Comparison of ENCODE assay signal across 17 cellular contexts in genomic region chr7:131100357-131101054, GRCh38.
A peak's percentile ranks its signal among the peaks of the same experiment; 100 is the strongest.
DNase-seq lines count a peak whose midpoint lies in the region; ATAC-seq and TF ChIP-seq lines count a peak whose summit lies in the region.
"Had no signal": no experiment of that assay in that cellular context is flagged by ENCODE, and none has a peak within 500 bp of the region (broad histone marks: within the 10 kb centered on the region; RNA-seq: fewer than 3 reads in every experiment).

No MANE protein-coding gene starts in this region.

- H3K27ac Mint-ChIP-seq in activated T-cell treated with anti-CD3 and anti-CD28 coated beads, Interleukin-2, amount 50 U/mL, for 72 hours, result peak overlapping the region; percentile 76
- H3K27ac Mint-ChIP-seq in T-cell, result peak overlapping the region; percentile 79 to 89
- peak overlapping the region; percentile 97 to 100 for H3K27ac Mint-ChIP-seq in effector memory CD8-positive, alpha-beta T cell
- H3K27ac Mint-ChIP-seq: brain had no signal

- no peak overlapping the region for H3K4me3 ChIP-seq in foreskin fibroblast (ENCODE audit: low read depth in 1 of 2, low read length in 2 of 2)
- H3K4me3 ChIP-seq: uterus had no signal

- peaks cover 21 to 41% of the 10 kb centered on the region in 2 donors for H3K36me3 Mint-ChIP-seq in activated T-cell treated with anti-CD3 and anti-CD28 coated beads, Interleukin-2, amount 50 U/mL, for 72 hours (ENCODE audit: insufficient read depth in 2 of 2)
- peaks cover 68% of the 10 kb centered on the region for H3K36me3 Mint-ChIP-seq in T-cell
- no peaks in the 10 kb centered on the region for H3K36me3 Mint-ChIP-seq in effector memory CD8-positive, alpha-beta T cell (ENCODE audit: insufficient read depth)

- no peaks in the 10 kb centered on the region for H3K27me3 Mint-ChIP-seq in activated T-cell treated with anti-CD3 and anti-CD28 coated beads, Interleukin-2, amount 50 U/mL, for 72 hours (ENCODE audit: low read depth)
- H3K27me3 Mint-ChIP-seq in T-cell, result no peaks in the 10 kb centered on the region
- no peaks in the 10 kb centered on the region for H3K27me3 Mint-ChIP-seq in effector memory CD8-positive, alpha-beta T cell

- POLR2A ChIA-PET in T-cell (lab: Charles Lee), result interaction anchor here in 1 of 2 donors (0.7 to 1.4 kb wide), 3 partner anchors 13 to 151 kb away, joined by 3 to 6 read pairs (median 3); no protein-coding TSS in a partner anchor

- TF ChIP-seq CTCF in foreskin fibroblast (IDR thresholded peaks at IDR 0.05; ENCODE audit: low read depth, low read length), result no peak

- peak; percentile 14 to 17 for ATAC-seq in activated T-cell treated with anti-CD3 and anti-CD28 coated beads, Interleukin-2, amount 50 U/mL, for 72 hours (replicated peaks in 1 of 2)
- ATAC-seq in T-cell (replicated peaks in 1 of 4) (peak in 3 of 4 experiments; percentile 19 to 27 (median 21)), left ventricle myocardium superior (no peak)
- ATAC-seq in effector memory CD8-positive, alpha-beta T cell (replicated peaks), result peak; percentile 57
- ATAC-seq in stimulated activated naive CD8-positive, alpha-beta T cell treated with anti-CD3 and anti-CD28 coated beads, Interleukin-15, Interleukin-2, amounts not matched to agents 100 U/mL and 50 U/mL, for 24 hours, result peak; percentile 25

- H3K4me3 Mint-ChIP-seq in activated T-cell treated with anti-CD3 and anti-CD28 coated beads, Interleukin-2, amount 50 U/mL, for 72 hours, result peak overlapping the region; percentile 41 to 85
- peak overlapping the region; percentile 62 to 85 (median 69) for H3K4me3 Mint-ChIP-seq in T-cell
- H3K4me3 Mint-ChIP-seq in effector memory CD8-positive, alpha-beta T cell, result peak overlapping the region; percentile 88 to 98

- CTCF ChIA-PET in T-cell (lab: Charles Lee), result no interaction called here

- peak in 1 of 2 donors; percentile 18 for DNase-seq in activated T-cell treated with anti-CD3 and anti-CD28 coated beads, Interleukin-2, amount 50 U/mL, for 72 hours
- DNase-seq in activated T-cell treated with anti-CD3 and anti-CD28 coated beads, Interleukin-2, amount 50 U/mL, for 1 hour, result no peak
- DNase-seq in T-cell (peak in 14 of 34 experiments; percentile 24 to 65 (median 44)), DMS 273 treated with DMSO at 0.1 percent for 48 hours (lab: John Stamatoyannopoulos, UW) (no peak), left ventricle myocardium superior (no peak), foreskin fibroblast (no peak)
- DNase-seq in effector memory CD8-positive, alpha-beta T cell, result peak in 2 of 3 experiments; percentile 49 to 60
- no peak for DNase-seq in stimulated activated naive CD8-positive, alpha-beta T cell treated with anti-CD3 and anti-CD28 coated beads, Interleukin-15, Interleukin-2, amounts not matched to agents 100 U/mL and 50 U/mL, for 24 hours
- DNase-seq: activated gamma-delta T cell, erythroblast, mesendoderm, NCI-H1436, NCI-H82, retina, SK-N-SH, uterus had no signal

- H3K4me1 Mint-ChIP-seq in activated T-cell treated with anti-CD3 and anti-CD28 coated beads, Interleukin-2, amount 50 U/mL, for 72 hours (ENCODE audit: low read depth), result peaks cover 92% of the 10 kb centered on the region
- H3K4me1 Mint-ChIP-seq in T-cell, result peaks cover 95 to 99% (median 96%) of the 10 kb centered on the region in 3 donors
- peaks cover 81 to 94% of the 10 kb centered on the region in 2 donors for H3K4me1 Mint-ChIP-seq in effector memory CD8-positive, alpha-beta T cell (ENCODE audit: low read depth in 2 of 2)

- intact Hi-C loops in left ventricle myocardium superior (cut with micrococcal nuclease), result no loop called here

- H3K9me3 Mint-ChIP-seq in activated T-cell treated with anti-CD3 and anti-CD28 coated beads, Interleukin-2, amount 50 U/mL, for 72 hours, result peaks cover 0 to 2% of the 10 kb centered on the region in 2 donors
- no peaks in the 10 kb centered on the region for H3K9me3 Mint-ChIP-seq in T-cell
- no peaks in the 10 kb centered on the region for H3K9me3 Mint-ChIP-seq in effector memory CD8-positive, alpha-beta T cell

Comparison
In these comparisons a context has a peak if more than half of its experiments do, and no peak if none do; other contexts are left out.
1. DNase-seq: peak in effector memory CD8-positive, alpha-beta T cell (2 of 3); none in activated T-cell treated with anti-CD3 and anti-CD28 coated beads, Interleukin-2, amount 50 U/mL, for 1 hour (single experiment), stimulated activated naive CD8-positive, alpha-beta T cell treated with anti-CD3 and anti-CD28 coated beads, Interleukin-15, Interleukin-2, amounts not matched to agents 100 U/mL and 50 U/mL, for 24 hours (single experiment), DMS 273 treated with DMSO at 0.1 percent for 48 hours (single experiment), left ventricle myocardium superior (single experiment) and foreskin fibroblast (0 of 2).
2. Peak in every context shown above with its lines, with median percentiles within 50 percentile points of each other: H3K27ac Mint-ChIP-seq and H3K4me3 Mint-ChIP-seq.